In genomic region chr20:31564284-31564683, GRCh38 we compare ENCODE assay signal across 14 cellular contexts.
"Had no signal": no experiment of that assay in that cellular context is flagged by ENCODE, and none has a peak within 500 bp of the region (broad histone marks: within the 10 kb centered on the region; RNA-seq: fewer than 3 reads in every experiment).

No MANE protein-coding gene starts in this region.

- H3K9me3 ChIP-seq: breast epithelium, esophagus muscularis mucosa, mucosa of descending colon, neutrophil, upper lobe of right lung had no signal

- H3K36me3 ChIP-seq: breast epithelium had no signal

- H3K4me3 ChIP-seq: breast epithelium, esophagus muscularis mucosa, mucosa of descending colon, skin epidermis, upper lobe of right lung had no signal

- ATAC-seq: activated CD4-positive, alpha-beta T cell treated with anti-CD3 and anti-CD28 coated beads for 36 hours; mucosa of descending colon; naive thymus-derived CD8-positive, alpha-beta T cell; stimulated activated effector memory CD8-positive, alpha-beta T cell treated with anti-CD3 and anti-CD28 coated beads, Interleukin-12 subunit alpha, Interleukin-12 subunit beta, amount 100 ng/mL, for 72 hours; upper lobe of right lung had no signal

- H3K27ac ChIP-seq: breast epithelium, esophagus muscularis mucosa, neutrophil, upper lobe of right lung had no signal

- H3K27me3 ChIP-seq: breast epithelium, esophagus muscularis mucosa, neutrophil, upper lobe of right lung had no signal

- DNase-seq: activated CD4-positive, alpha-beta memory T cell treated with anti-CD3 and anti-CD28 coated beads, Interleukin-2, amount 10 ng/mL, durations not matched to agents 7 days and 5 days; activated CD4-positive, alpha-beta T cell treated with anti-CD3 and anti-CD28 coated beads for 36 hours; aorta; dermis blood vessel endothelial cell; foreskin fibroblast; mucosa of descending colon; naive thymus-derived CD8-positive, alpha-beta T cell; T-helper 9 cell; upper lobe of right lung had no signal
